8 cellular contexts compared by ENCODE assay signal in genomic region chr7:24877790-24878311, GRCh38.
DNase-seq lines count a peak whose midpoint lies in the region; ATAC-seq and TF ChIP-seq lines count a peak whose summit lies in the region.

No MANE protein-coding gene starts in this region.

- H2AFZ ChIP-seq in neural cell (ENCODE audit: low read depth, low read length): no peak overlapping the region

- TF ChIP-seq RAD21 in neural cell (conservative IDR thresholded peaks at IDR 0.05): no peak

- H3K9ac ChIP-seq in BLaER1: no peak overlapping the region; the same call in 1 of the 2 replicates
- no peak overlapping the region for H3K9ac ChIP-seq in neural cell (ENCODE audit: low read length)

- H3K4me3 ChIP-seq in BLaER1: no peak overlapping the region
- peak overlapping the region; percentile 12 for H3K4me3 ChIP-seq in neural cell (ENCODE audit: low read length)

- H3K4me3 Mint-ChIP-seq in activated naive CD4-positive, alpha-beta T cell treated with anti-CD3 and anti-CD28 coated beads, Interleukin-2, amount 50 U/mL, for 24 hours: peak overlapping the region; percentile 70

- peaks cover 56% of the 10 kb centered on the region for H3K4me1 Mint-ChIP-seq in activated naive CD4-positive, alpha-beta T cell treated with anti-CD3 and anti-CD28 coated beads, Interleukin-2, amount 50 U/mL, for 24 hours

- H3K9me3 Mint-ChIP-seq in activated naive CD4-positive, alpha-beta T cell treated with anti-CD3 and anti-CD28 coated beads, Interleukin-2, amount 50 U/mL, for 24 hours: no peaks in the 10 kb centered on the region

- no peaks in the 10 kb centered on the region for H3K27me3 Mint-ChIP-seq in activated naive CD4-positive, alpha-beta T cell treated with anti-CD3 and anti-CD28 coated beads, Interleukin-2, amount 50 U/mL, for 24 hours

- H3K9me3 ChIP-seq in BLaER1 (no peaks in the 10 kb centered on the region), neural cell (ENCODE audit: low read length) (no peaks in the 10 kb centered on the region)

- peaks cover 13% of the 10 kb centered on the region for H3K36me3 Mint-ChIP-seq in activated naive CD4-positive, alpha-beta T cell treated with anti-CD3 and anti-CD28 coated beads, Interleukin-2, amount 50 U/mL, for 24 hours

- ATAC-seq in GM19395 (IDR thresholded peaks at IDR 0.05; ENCODE audit: unreplicated experiment) (peak; percentile 93), HG03280 (IDR thresholded peaks at IDR 0.05; ENCODE audit: unreplicated experiment) (peak; percentile 93)

- H3K4me1 ChIP-seq in BLaER1: peaks cover 32% of the 10 kb centered on the region

- no peak overlapping the region; the same call in 1 of the 2 replicates for H3K27ac ChIP-seq in BLaER1
- H3K27ac ChIP-seq in neural cell (ENCODE audit: low read length): no peak overlapping the region

- no peaks in the 10 kb centered on the region for H3K9me2 ChIP-seq in neural cell (ENCODE audit: insufficient read depth, low read length)

- DNase-seq in 8988T (no peak), UCSD-AML1 (lab: John Stamatoyannopoulos, UW; ENCODE audit: unreplicated experiment) (no peak), NCI-H345 (lab: John Stamatoyannopoulos, UW) (no peak)

- peak overlapping the region; percentile 56 for H3K27ac Mint-ChIP-seq in activated naive CD4-positive, alpha-beta T cell treated with anti-CD3 and anti-CD28 coated beads, Interleukin-2, amount 50 U/mL, for 24 hours

- H3F3A ChIP-seq in neural cell (ENCODE audit: insufficient read depth, low read length, poor library complexity, severe bottlenecking): no peaks in the 10 kb centered on the region

- TF ChIP-seq EP300 in neural cell (conservative IDR thresholded peaks at IDR 0.05; ENCODE audit: poor library complexity, severe bottlenecking): no peak

- H4K20me1 ChIP-seq in BLaER1 (no peaks in the 10 kb centered on the region), neural cell (ENCODE audit: insufficient read depth) (no peaks in the 10 kb centered on the region)

- H3K4me2 ChIP-seq in BLaER1 (peak overlapping the region; percentile 81), neural cell (ENCODE audit: low read length) (peak overlapping the region; percentile 32)

- H3K36me3 ChIP-seq in BLaER1 (no peaks in the 10 kb centered on the region), neural cell (ENCODE audit: insufficient read depth, low read length) (no peaks in the 10 kb centered on the region)

- no peaks in the 10 kb centered on the region for H3K79me2 ChIP-seq in neural cell (replicated peaks; ENCODE audit: insufficient read depth, low read length)

- H3K27me3 ChIP-seq in BLaER1 (no peaks in the 10 kb centered on the region), neural cell (ENCODE audit: insufficient read depth, low read depth, low read length) (no peaks in the 10 kb centered on the region)

- TF ChIP-seq CTCF in neural cell (IDR thresholded peaks at IDR 0.05; ENCODE audit: poor library complexity, severe bottlenecking): no peak

TF ChIP-seq in neural cell, 6 proteins besides CTCF, POLR2A, EP300 and RAD21:
- no peak for TF ChIP-seq POLR2AphosphoS5 (IDR thresholded peaks at IDR 0.05)
- TF ChIP-seq MXI1 (conservative IDR thresholded peaks at IDR 0.05; ENCODE audit: poor library complexity, severe bottlenecking): no peak
- TF ChIP-seq EZH2 (IDR thresholded peaks at IDR 0.05; ENCODE audit: borderline replicate concordance, insufficient read depth, low read length, poor library complexity, severe bottlenecking): no peak
TF ChIP-seq in neural cell: peak in this region for 0.
